18 cellular contexts compared by ENCODE assay signal in genomic region chr7:7785349-7785973, GRCh38.
A peak's percentile ranks its signal among the peaks of the same experiment; 100 is the strongest.
DNase-seq lines count a peak whose midpoint lies in the region; FAIRE-seq and TF ChIP-seq lines count a peak whose summit lies in the region.
"Had no signal": no experiment of that assay in that cellular context is flagged by ENCODE, and none has a peak within 500 bp of the region (broad histone marks: within the 10 kb centered on the region; RNA-seq: fewer than 3 reads in every experiment).

No MANE protein-coding gene starts in this region.

- peaks cover 16% of the 10 kb centered on the region for H3K4me1 Mint-ChIP-seq in nephron progenitor cell
- peaks cover 18% of the 10 kb centered on the region for H3K4me1 Mint-ChIP-seq in activated CD4-positive, alpha-beta T cell treated with anti-CD3 and anti-CD28 coated beads, Interleukin-2, amount 10 ng/mL, durations not matched to agents 7 days and 5 days

- FAIRE-seq in small intestine (lab: Jason Lieb, UNC): no peak
- no peak for FAIRE-seq in GM19239 (lab: Jason Lieb, UNC)
- FAIRE-seq: A204.1, GM12891, H1, HepG2, HTR-8/SVneo had no signal

- POLR2A ChIA-PET in activated CD4-positive, alpha-beta T cell treated with anti-CD3 and anti-CD28 coated beads, Interleukin-2, amount 10 ng/mL, durations not matched to agents 7 days and 5 days (lab: Charles Lee): no interaction called here

- 82 to 86% methylated on average over 6 of the region's 6 CpGs for WGBS in ectodermal cell, 2 experiments
- 11 to 69% (median 46%) methylated on average over 6 of the region's 6 CpGs for WGBS in small intestine, 3 donors

- H3K9me3 Mint-ChIP-seq in nephron progenitor cell: no peaks in the 10 kb centered on the region
- H3K9me3 Mint-ChIP-seq in activated CD4-positive, alpha-beta T cell treated with anti-CD3 and anti-CD28 coated beads, Interleukin-2, amount 10 ng/mL, durations not matched to agents 7 days and 5 days: no peaks in the 10 kb centered on the region
- H3K9me3 Mint-ChIP-seq: CD4-positive, alpha-beta T cell; HFFc6 had no signal

- DNase-seq in HuH-7 (ENCODE audit: low spot score) (peak; percentile 50), nephron progenitor cell (no peak), small intestine (peak; percentile 93), GM19239 (ENCODE audit: insufficient read length, low spot score) (no peak), cerebellar cortex (ENCODE audit: low spot score) (no peak)
- no peak for DNase-seq in activated CD4-positive, alpha-beta T cell treated with anti-CD3 and anti-CD28 coated beads, Interleukin-2, amount 10 ng/mL, durations not matched to agents 7 days and 5 days
- DNase-seq: C1 segment of cervical spinal cord; CD4-positive, alpha-beta T cell; DMS79; HCEC 1CT; HFFc6 had no signal

- CTCF ChIA-PET in activated CD4-positive, alpha-beta T cell treated with anti-CD3 and anti-CD28 coated beads, Interleukin-2, amount 10 ng/mL, durations not matched to agents 7 days and 5 days (lab: Charles Lee): no interaction called here

- H3K9me3 ChIP-seq in ectodermal cell (ENCODE audit: control insufficient read depth, low read length): no peaks in the 10 kb centered on the region
- no peaks in the 10 kb centered on the region for H3K9me3 ChIP-seq in small intestine (ENCODE audit: control insufficient read depth, low read depth)

- no peaks in the 10 kb centered on the region for H3K27me3 ChIP-seq in ectodermal cell (ENCODE audit: control insufficient read depth, insufficient read depth, low read length, poor library complexity, severe bottlenecking)
- H3K27me3 ChIP-seq in small intestine (ENCODE audit: control insufficient read depth in 2 of 2, insufficient read depth in 2 of 2, low read length in 2 of 2): no peaks in the 10 kb centered on the region

- no peak for TF ChIP-seq CTCF in nephron progenitor cell (IDR thresholded peaks at IDR 0.05)

- H3K4me3 ChIP-seq in ectodermal cell (ENCODE audit: insufficient read depth, low read depth, low read length) (no peak overlapping the region), small intestine (ENCODE audit: low read depth in 1 of 2, low read length in 2 of 2) (no peak overlapping the region)

- H3K36me3 Mint-ChIP-seq in nephron progenitor cell (ENCODE audit: low read depth): no peaks in the 10 kb centered on the region
- H3K36me3 Mint-ChIP-seq in activated CD4-positive, alpha-beta T cell treated with anti-CD3 and anti-CD28 coated beads, Interleukin-2, amount 10 ng/mL, durations not matched to agents 7 days and 5 days (ENCODE audit: low read depth): no peaks in the 10 kb centered on the region

- H3K4me3 Mint-ChIP-seq in nephron progenitor cell: no peak overlapping the region
- H3K4me3 Mint-ChIP-seq in activated CD4-positive, alpha-beta T cell treated with anti-CD3 and anti-CD28 coated beads, Interleukin-2, amount 10 ng/mL, durations not matched to agents 7 days and 5 days: no peak overlapping the region
- H3K4me3 Mint-ChIP-seq: B cell; CD4-positive, alpha-beta T cell; HFFc6 had no signal

- peak overlapping the region; percentile 29 for H3K27ac Mint-ChIP-seq in nephron progenitor cell
- H3K27ac Mint-ChIP-seq in activated CD4-positive, alpha-beta T cell treated with anti-CD3 and anti-CD28 coated beads, Interleukin-2, amount 10 ng/mL, durations not matched to agents 7 days and 5 days: no peak overlapping the region
- H3K27ac Mint-ChIP-seq: B cell; CD4-positive, alpha-beta T cell; HFFc6 had no signal

- H3K4me1 ChIP-seq in ectodermal cell (ENCODE audit: control insufficient read depth, insufficient read depth, low read length) (no peaks in the 10 kb centered on the region), small intestine (ENCODE audit: control insufficient read depth in 2 of 2, insufficient read depth in 1 of 2, low read depth in 1 of 2, low read length in 1 of 2) (peaks cover 0 to 4% of the 10 kb centered on the region in 2 donors)

- H3K27me3 Mint-ChIP-seq in nephron progenitor cell (ENCODE audit: low read depth, poor library complexity): no peaks in the 10 kb centered on the region
- no peaks in the 10 kb centered on the region for H3K27me3 Mint-ChIP-seq in activated CD4-positive, alpha-beta T cell treated with anti-CD3 and anti-CD28 coated beads, Interleukin-2, amount 10 ng/mL, durations not matched to agents 7 days and 5 days
- H3K27me3 Mint-ChIP-seq: B cell; CD4-positive, alpha-beta T cell had no signal

- H3K27ac ChIP-seq in ectodermal cell (ENCODE audit: insufficient read depth, low read depth, low read length, poor library complexity, severe bottlenecking) (peak overlapping the region; percentile 57), small intestine (ENCODE audit: low read depth in 1 of 2, low read length in 1 of 2) (peak overlapping the region in 1 of 2 donors; percentile 73)

- H3K36me3 ChIP-seq in ectodermal cell (ENCODE audit: control insufficient read depth, insufficient read depth, low read length) (no peaks in the 10 kb centered on the region), small intestine (ENCODE audit: control insufficient read depth in 2 of 2, insufficient read depth in 2 of 2, low read length in 2 of 2) (no peaks in the 10 kb centered on the region)

Comparison
In these comparisons a context has a peak if more than half of its experiments do, and no peak if none do; other contexts are left out.
1. DNase-seq: peak in HuH-7 (single experiment) and small intestine (single experiment); none in nephron progenitor cell (single experiment), GM19239 (single experiment), activated CD4-positive, alpha-beta T cell treated with anti-CD3 and anti-CD28 coated beads, Interleukin-2, amount 10 ng/mL, durations not matched to agents 7 days and 5 days (single experiment) and cerebellar cortex (single experiment).